ENCODE assay signal across 27 cellular contexts in genomic region chr1:83889707-83890106, GRCh38.
DNase-seq lines count a peak whose midpoint lies in the region; FAIRE-seq and TF ChIP-seq lines count a peak whose summit lies in the region.
"Had no signal": no experiment of that assay in that cellular context is flagged by ENCODE, and none has a peak within 500 bp of the region (broad histone marks: within the 10 kb centered on the region; RNA-seq: fewer than 3 reads in every experiment).

No MANE protein-coding gene starts in this region.

- H3K4me3 ChIP-seq in HUES48 (ENCODE audit: low read depth, low read length): no peak overlapping the region
- no peak overlapping the region for H3K4me3 ChIP-seq in astrocyte (ENCODE audit: insufficient read depth, low read depth, low read length)
- H3K4me3 ChIP-seq in vagina: no peak overlapping the region
- no peak overlapping the region for H3K4me3 ChIP-seq in MM.1S (ENCODE audit: low read length)
- H3K4me3 ChIP-seq: hepatocyte, left ventricle myocardium inferior, tibial nerve had no signal

- DNase-seq in astrocyte (ENCODE audit: low read depth) (peak; percentile 58), foreskin melanocyte (peak; percentile 41), vagina (ENCODE audit: extremely low spot score in 2 of 2) (no peak), NCI-H82 (lab: John Stamatoyannopoulos, UW) (no peak), iPS-NIHi11 (ENCODE audit: low spot score) (no peak), MM.1S (no peak)
- DNase-seq: activated CD4-positive, alpha-beta T cell treated with anti-CD3 and anti-CD28 coated beads, Interleukin-2, amount 10 ng/mL, durations not matched to agents 24 days and 14 days; activated naive CD4-positive, alpha-beta T cell; activated T-cell treated with anti-CD3 and anti-CD28 coated beads, Interleukin-2, amount 50 U/mL, for 48 hours; amygdala; caudate nucleus; CD4-positive, alpha-beta T cell; left ventricle myocardium inferior; NCI-H1694; NCI-H2171; NCI-H526; right cardiac atrium had no signal

- TF ChIP-seq POLR2A in vagina (IDR thresholded peaks at IDR 0.05): no peak

- no peaks in the 10 kb centered on the region for H3K9me3 Mint-ChIP-seq in astrocyte (ENCODE audit: unreplicated experiment)
- H3K9me3 Mint-ChIP-seq: activated CD4-positive, alpha-beta T cell treated with anti-CD3 and anti-CD28 coated beads, Interleukin-2, amount 10 ng/mL, durations not matched to agents 24 days and 14 days had no signal

- no peaks in the 10 kb centered on the region for H3K27me3 Mint-ChIP-seq in astrocyte (ENCODE audit: low read depth, unreplicated experiment)
- H3K27me3 Mint-ChIP-seq: activated CD4-positive, alpha-beta T cell treated with anti-CD3 and anti-CD28 coated beads, Interleukin-2, amount 10 ng/mL, durations not matched to agents 24 days and 14 days had no signal

- peak overlapping the region; percentile 36 for H3K4me2 ChIP-seq in astrocyte (ENCODE audit: low read length)
- no peak overlapping the region for H3K4me2 ChIP-seq in MM.1S (ENCODE audit: low read depth, low read length)
- H3K4me2 ChIP-seq: hepatocyte had no signal

- TF ChIP-seq CTCF in astrocyte (IDR thresholded peaks at IDR 0.05; ENCODE audit: insufficient read depth, low read depth, low read length): no peak
- no peak for TF ChIP-seq CTCF in vagina (IDR thresholded peaks at IDR 0.05)
- no peak for TF ChIP-seq CTCF in MM.1S (IDR thresholded peaks at IDR 0.05; ENCODE audit: low read length)

- H3K4me3 Mint-ChIP-seq in astrocyte (ENCODE audit: unreplicated experiment): no peak overlapping the region
- H3K4me3 Mint-ChIP-seq: activated CD4-positive, alpha-beta T cell treated with anti-CD3 and anti-CD28 coated beads, Interleukin-2, amount 10 ng/mL, durations not matched to agents 24 days and 14 days; CD4-positive, alpha-beta T cell; nephron; stimulated activated naive CD8-positive, alpha-beta T cell treated with anti-CD3 and anti-CD28 coated beads, Interleukin-15, Interleukin-2, amounts not matched to agents 100 ng/mL and 50 ng/mL, for 24 hours; T-helper 2 cell treated with Interferon-gamma antibody and Interleukin-4, amounts not matched to agents 5 μg/mL and 100 μg/mL, for 36 hours had no signal

- H3K4me1 Mint-ChIP-seq in astrocyte (ENCODE audit: low read depth, unreplicated experiment): peaks cover 8% of the 10 kb centered on the region
- H3K4me1 Mint-ChIP-seq: activated CD4-positive, alpha-beta T cell treated with anti-CD3 and anti-CD28 coated beads, Interleukin-2, amount 10 ng/mL, durations not matched to agents 24 days and 14 days; nephron had no signal

- no peak overlapping the region for H3K27ac Mint-ChIP-seq in astrocyte (ENCODE audit: unreplicated experiment)
- H3K27ac Mint-ChIP-seq: activated CD4-positive, alpha-beta T cell treated with anti-CD3 and anti-CD28 coated beads, Interleukin-2, amount 10 ng/mL, durations not matched to agents 24 days and 14 days; CD4-positive, alpha-beta T cell; nephron; stimulated activated naive CD8-positive, alpha-beta T cell treated with anti-CD3 and anti-CD28 coated beads, Interleukin-15, Interleukin-2, amounts not matched to agents 100 ng/mL and 50 ng/mL, for 24 hours; T-helper 2 cell treated with Interferon-gamma antibody and Interleukin-4, amounts not matched to agents 5 μg/mL and 100 μg/mL, for 36 hours had no signal

- H3K9me3 ChIP-seq in HUES48 (ENCODE audit: control insufficient read depth, insufficient read depth, low read length): no peaks in the 10 kb centered on the region
- no peaks in the 10 kb centered on the region for H3K9me3 ChIP-seq in astrocyte (ENCODE audit: insufficient read depth, low read depth, low read length)
- H3K9me3 ChIP-seq in vagina: no peaks in the 10 kb centered on the region
- no peaks in the 10 kb centered on the region for H3K9me3 ChIP-seq in MM.1S (replicated peaks; ENCODE audit: insufficient read depth, low read length)
- H3K9me3 ChIP-seq: left ventricle myocardium inferior, tibial nerve had no signal

- H3K4me1 ChIP-seq in HUES48 (ENCODE audit: control insufficient read depth, insufficient read depth, low read length) (peaks cover 9% of the 10 kb centered on the region), astrocyte (ENCODE audit: insufficient read depth, low read length) (peaks cover 8% of the 10 kb centered on the region), vagina (no peaks in the 10 kb centered on the region), MM.1S (ENCODE audit: low read length) (no peaks in the 10 kb centered on the region)
- H3K4me1 ChIP-seq: left ventricle myocardium inferior, parathyroid adenoma, tibial nerve had no signal

- H3K27ac ChIP-seq in HUES48 (ENCODE audit: low read depth, low read length) (peak overlapping the region; percentile 37), astrocyte (ENCODE audit: low read depth, low read length) (no peak overlapping the region), vagina (no peak overlapping the region), MM.1S (ENCODE audit: low read length) (no peak overlapping the region)
- H3K27ac ChIP-seq: hepatocyte, left ventricle myocardium inferior, parathyroid adenoma, tibial nerve, VCaP had no signal

- no peaks in the 10 kb centered on the region for H3F3A ChIP-seq in MM.1S (ENCODE audit: insufficient read depth, low read length)

- intact Hi-C loops in vagina (cut with DNase I): no loop called here

- H3K36me3 ChIP-seq in HUES48 (ENCODE audit: control insufficient read depth, insufficient read depth, low read length) (no peaks in the 10 kb centered on the region), astrocyte (ENCODE audit: insufficient read depth, low read length) (no peaks in the 10 kb centered on the region), vagina (no peaks in the 10 kb centered on the region), MM.1S (replicated peaks; ENCODE audit: insufficient read depth, low read length) (no peaks in the 10 kb centered on the region)
- H3K36me3 ChIP-seq: left ventricle myocardium inferior had no signal

- FAIRE-seq in astrocyte (lab: Jason Lieb, UNC): no peak
- FAIRE-seq: frontal cortex, GM19239 had no signal

- H4K20me1 ChIP-seq in astrocyte (ENCODE audit: insufficient read depth, low read length) (no peaks in the 10 kb centered on the region), MM.1S (ENCODE audit: insufficient read depth, low read length) (no peaks in the 10 kb centered on the region)

- H3K9ac ChIP-seq in HUES48 (ENCODE audit: low read depth, low read length) (no peak overlapping the region), astrocyte (ENCODE audit: low read length) (no peak overlapping the region), MM.1S (ENCODE audit: low read length) (no peak overlapping the region)
- H3K9ac ChIP-seq: parathyroid adenoma had no signal

- no peaks in the 10 kb centered on the region for H3K9me2 ChIP-seq in MM.1S (replicated peaks; ENCODE audit: insufficient read depth, low read length)

- no peak overlapping the region for H2AFZ ChIP-seq in astrocyte (ENCODE audit: low read depth, low read length)
- H2AFZ ChIP-seq in MM.1S (ENCODE audit: low read length): no peak overlapping the region
- H2AFZ ChIP-seq: hepatocyte, parathyroid adenoma had no signal

- no peaks in the 10 kb centered on the region for H3K36me3 Mint-ChIP-seq in astrocyte (ENCODE audit: low read depth, unreplicated experiment)

- H3K27me3 ChIP-seq in HUES48 (ENCODE audit: control insufficient read depth, insufficient read depth, low read length) (no peaks in the 10 kb centered on the region), astrocyte (ENCODE audit: insufficient read depth, low read length) (no peaks in the 10 kb centered on the region), vagina (no peaks in the 10 kb centered on the region), MM.1S (replicated peaks; ENCODE audit: insufficient read depth, low read length) (no peaks in the 10 kb centered on the region)
- H3K27me3 ChIP-seq: hepatocyte, tibial nerve had no signal

- H3K79me2 ChIP-seq in astrocyte (ENCODE audit: insufficient read depth, low read length) (no peaks in the 10 kb centered on the region), MM.1S (ENCODE audit: low read length) (no peaks in the 10 kb centered on the region)
- H3K79me2 ChIP-seq: hepatocyte, parathyroid adenoma had no signal

Comparison
In these comparisons a context has a peak if more than half of its experiments do, and no peak if none do; other contexts are left out.
1. DNase-seq: peak in astrocyte (single experiment) and foreskin melanocyte (single experiment); none in vagina (0 of 2), NCI-H82 (single experiment), iPS-NIHi11 (single experiment) and MM.1S (single experiment).